Comparison of ENCODE assay signal across 30 cellular contexts in the genomic region with DNA sequence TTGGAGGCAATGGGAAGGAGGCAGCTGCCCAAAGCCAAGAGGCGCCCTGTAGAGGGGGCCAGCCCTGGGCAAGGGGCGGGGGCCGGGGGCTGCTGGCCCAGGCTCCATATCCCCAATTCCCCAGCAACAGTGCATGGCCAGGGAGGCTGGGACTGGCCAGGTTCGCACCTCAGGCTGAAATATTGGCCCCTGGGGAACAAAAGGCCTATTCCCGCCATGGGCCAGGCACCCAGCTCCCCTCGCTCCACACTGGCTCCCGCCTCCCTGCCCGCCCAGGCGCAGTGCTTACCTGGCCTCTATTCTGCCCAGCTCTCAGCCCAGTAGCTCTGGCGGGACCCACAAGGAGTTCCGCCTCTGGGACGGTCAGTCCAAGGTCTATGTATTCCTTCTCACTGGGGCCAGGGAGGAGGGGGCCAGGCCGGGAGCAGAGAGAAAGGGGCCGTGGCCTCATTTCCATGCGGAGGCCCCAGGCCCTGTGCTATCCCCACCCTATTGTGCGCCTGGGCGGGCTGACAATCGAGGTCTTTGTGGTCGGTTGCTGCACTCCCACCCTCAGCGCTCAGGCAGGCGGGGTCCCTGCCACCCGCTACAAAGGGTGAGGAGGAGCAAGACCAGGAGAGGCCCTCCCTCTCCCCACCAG.
"Had no signal": no experiment of that assay in that cellular context is flagged by ENCODE, and none has a peak within 500 bp of the region (broad histone marks: within the 10 kb centered on the region; RNA-seq: fewer than 3 reads in every experiment).

No MANE protein-coding gene starts in this region.

- H3K27ac ChIP-seq: breast epithelium, esophagus squamous epithelium, gastroesophageal sphincter, heart right ventricle, pancreas, psoas muscle, stomach, suprapubic skin, tibial nerve had no signal

- H3K4me3 ChIP-seq: breast epithelium, esophagus squamous epithelium, gastroesophageal sphincter, heart right ventricle, pancreas, psoas muscle, stomach, suprapubic skin, tibial nerve had no signal

- H3K9me3 ChIP-seq: breast epithelium, esophagus squamous epithelium, gastroesophageal sphincter, heart right ventricle, pancreas, psoas muscle, stomach, suprapubic skin, tibial nerve had no signal

- ATAC-seq: activated CD4-positive, alpha-beta T cell treated with anti-CD3 and anti-CD28 coated beads for 36 hours; gastroesophageal sphincter; heart right ventricle; left colon; pancreas; psoas muscle; right cardiac atrium had no signal

- H3K36me3 ChIP-seq: breast epithelium, esophagus squamous epithelium, gastroesophageal sphincter, heart right ventricle, pancreas, stomach, suprapubic skin, tibial nerve had no signal

- H3K36me3 Mint-ChIP-seq: activated naive CD8-positive, alpha-beta T cell treated with anti-CD3 and anti-CD28 coated beads for 36 hours had no signal

- DNase-seq: activated B cell treated with CpG ODN at 0.5 μM for 24 hours; activated CD4-positive, alpha-beta T cell treated with anti-CD3 and anti-CD28 coated beads for 36 hours; activated CD4-positive, alpha-beta T cell treated with anti-CD3 and anti-CD28 coated beads, Interleukin-2, amount 50 U/mL, for 4 hours; activated CD8-positive, alpha-beta memory T cell treated with anti-CD3 and anti-CD28 coated beads for 24 hours; activated CD8-positive, alpha-beta memory T cell treated with anti-CD3 and anti-CD28 coated beads, Interleukin-2, amount 50 U/mL, for 4 hours; activated naive CD4-positive, alpha-beta T cell treated with Interleukin-2 at 50 U/mL for 16 hours; activated naive CD8-positive, alpha-beta T cell treated with anti-CD3 and anti-CD28 coated beads for 36 hours; activated T-cell treated with anti-CD3 and anti-CD28 coated beads, Interleukin-2, amount 50 U/mL, for 24 hours; endodermal cell; esophagus squamous epithelium; heart right ventricle; left colon; psoas muscle; right cardiac atrium; stimulated activated CD4-positive, alpha-beta T cell treated with anti-CD3 and anti-CD28 coated beads, Interleukin-1b, Interleukin-23, amount 100 ng/mL, for 48 hours; stomach; T1000 had no signal

- FAIRE-seq: astrocyte, colon, keratinocyte, pancreas had no signal

- H3K9me3 Mint-ChIP-seq: activated B cell treated with CpG ODN at 0.5 μM for 24 hours; activated naive CD8-positive, alpha-beta T cell treated with anti-CD3 and anti-CD28 coated beads for 36 hours; activated T-cell treated with anti-CD3 and anti-CD28 coated beads, Interleukin-2, amount 50 U/mL, for 24 hours; activated T-helper 2 cell treated with anti-CD3 and anti-CD28 coated beads, Interferon-gamma antibody, Interleukin-2, Interleukin-4, amounts not matched to agents 10 μg/mL and 5 μg/mL and 100 μg/mL, durations not matched to agents 14 hours and 24 hours and 36 hours; central memory CD8-positive, alpha-beta T cell; endodermal cell; nephron; T-helper 1 cell treated with Interleukin-12 subunit alpha and Interleukin-12 subunit beta and Interleukin-4 antibody, amounts not matched to agents 30 μg/mL and 1 μg/mL, for 36 hours had no signal

- H3K27ac Mint-ChIP-seq: activated B cell treated with CpG ODN at 0.5 μM for 24 hours; activated CD4-positive, alpha-beta T cell treated with anti-CD3 and anti-CD28 coated beads for 36 hours; activated naive CD8-positive, alpha-beta T cell treated with anti-CD3 and anti-CD28 coated beads for 36 hours; activated T-cell treated with anti-CD3 and anti-CD28 coated beads, Interleukin-2, amount 50 U/mL, for 24 hours; activated T-helper 2 cell treated with anti-CD3 and anti-CD28 coated beads, Interferon-gamma antibody, Interleukin-2, Interleukin-4, amounts not matched to agents 10 μg/mL and 5 μg/mL and 100 μg/mL, durations not matched to agents 14 hours and 24 hours and 36 hours; endodermal cell; memory B cell; nephron; T-helper 1 cell treated with Interleukin-12 subunit alpha and Interleukin-12 subunit beta and Interleukin-4 antibody, amounts not matched to agents 30 μg/mL and 1 μg/mL, for 36 hours had no signal

- H3K4me3 Mint-ChIP-seq: activated B cell treated with CpG ODN at 0.5 μM for 24 hours; activated CD4-positive, alpha-beta T cell treated with anti-CD3 and anti-CD28 coated beads for 36 hours; activated naive CD8-positive, alpha-beta T cell treated with anti-CD3 and anti-CD28 coated beads for 36 hours; activated T-cell treated with anti-CD3 and anti-CD28 coated beads, Interleukin-2, amount 50 U/mL, for 24 hours; central memory CD8-positive, alpha-beta T cell; memory B cell; T-helper 1 cell treated with Interleukin-12 subunit alpha and Interleukin-12 subunit beta and Interleukin-4 antibody, amounts not matched to agents 30 μg/mL and 1 μg/mL, for 36 hours had no signal
